In genomic region chr6:87851674-87852260, GRCh38 we compare ENCODE assay signal across 21 cellular contexts.
"Had no signal": no experiment of that assay in that cellular context is flagged by ENCODE, and none has a peak within 500 bp of the region (broad histone marks: within the 10 kb centered on the region; RNA-seq: fewer than 3 reads in every experiment).

No MANE protein-coding gene starts in this region.

- H3K9me3 Mint-ChIP-seq: memory B cell; naive B cell; nephron; stimulated activated memory B cell treated with anti-CD40 and anti-IgM and Interleukin-4, amounts not matched to agents 10 μg/mL and 1 μg/mL and 100 μg/mL, for 72 hours; stimulated activated naive CD8-positive, alpha-beta T cell treated with anti-CD3 and anti-CD28 coated beads, Interleukin-15, Interleukin-2, amounts not matched to agents 100 ng/mL and 50 ng/mL, for 24 hours had no signal

- H3K27me3 ChIP-seq: heart right ventricle, pancreas, right lobe of liver, tibial nerve, upper lobe of right lung, vagina had no signal

- H3K27ac Mint-ChIP-seq: memory B cell; naive B cell; nephron; stimulated activated memory B cell treated with anti-CD40 and anti-IgM and Interleukin-4, amounts not matched to agents 10 μg/mL and 1 μg/mL and 100 μg/mL, for 72 hours; stimulated activated naive CD8-positive, alpha-beta T cell treated with anti-CD3 and anti-CD28 coated beads, Interleukin-15, Interleukin-2, amounts not matched to agents 100 ng/mL and 50 ng/mL, for 24 hours had no signal

- DNase-seq: effector CD4-positive, alpha-beta T cell; heart right ventricle; hypothalamus; kidney glomerular epithelial cell; midbrain; naive B cell; occipital lobe; pancreas; right lobe of liver; stimulated activated CD4-positive, alpha-beta T cell treated with anti-CD3 and anti-CD28 coated beads, Interleukin-4, amount 100 ng/mL, for 1 hour; stimulated activated CD8-positive, alpha-beta memory T cell treated with anti-CD3 and anti-CD28 coated beads, Interleukin-4, amount 100 ng/mL, for 48 hours; upper lobe of right lung had no signal

- H3K4me3 ChIP-seq: coronary artery, heart right ventricle, pancreas, prostate gland, right lobe of liver, tibial nerve, upper lobe of right lung, vagina had no signal

- H3K36me3 ChIP-seq: heart right ventricle, pancreas, prostate gland, right lobe of liver, tibial nerve, upper lobe of right lung, vagina had no signal

- H3K36me3 Mint-ChIP-seq: memory B cell; naive B cell; stimulated activated memory B cell treated with anti-CD40 and anti-IgM and Interleukin-4, amounts not matched to agents 10 μg/mL and 1 μg/mL and 100 μg/mL, for 72 hours had no signal

- H3K4me1 Mint-ChIP-seq: memory B cell; naive B cell; nephron; stimulated activated memory B cell treated with anti-CD40 and anti-IgM and Interleukin-4, amounts not matched to agents 10 μg/mL and 1 μg/mL and 100 μg/mL, for 72 hours had no signal

- H3K4me3 Mint-ChIP-seq: memory B cell; naive B cell; nephron; stimulated activated memory B cell treated with anti-CD40 and anti-IgM and Interleukin-4, amounts not matched to agents 10 μg/mL and 1 μg/mL and 100 μg/mL, for 72 hours; stimulated activated naive CD8-positive, alpha-beta T cell treated with anti-CD3 and anti-CD28 coated beads, Interleukin-15, Interleukin-2, amounts not matched to agents 100 ng/mL and 50 ng/mL, for 24 hours had no signal

- H3K27ac ChIP-seq: coronary artery, heart right ventricle, pancreas, prostate gland, right lobe of liver, tibial nerve, upper lobe of right lung, vagina had no signal

- H3K4me1 ChIP-seq: pancreas, prostate gland, right lobe of liver, tibial nerve, upper lobe of right lung, vagina had no signal

- ATAC-seq: heart right ventricle; left lobe of liver; pancreas; stimulated activated memory B cell treated with anti-CD40 and anti-IgM and Interleukin-4, amounts not matched to agents 10 μg/mL and 1 μg/mL and 100 μg/mL, for 72 hours; upper lobe of right lung had no signal
